1 cellular context compared by ENCODE assay signal in the genomic region with DNA sequence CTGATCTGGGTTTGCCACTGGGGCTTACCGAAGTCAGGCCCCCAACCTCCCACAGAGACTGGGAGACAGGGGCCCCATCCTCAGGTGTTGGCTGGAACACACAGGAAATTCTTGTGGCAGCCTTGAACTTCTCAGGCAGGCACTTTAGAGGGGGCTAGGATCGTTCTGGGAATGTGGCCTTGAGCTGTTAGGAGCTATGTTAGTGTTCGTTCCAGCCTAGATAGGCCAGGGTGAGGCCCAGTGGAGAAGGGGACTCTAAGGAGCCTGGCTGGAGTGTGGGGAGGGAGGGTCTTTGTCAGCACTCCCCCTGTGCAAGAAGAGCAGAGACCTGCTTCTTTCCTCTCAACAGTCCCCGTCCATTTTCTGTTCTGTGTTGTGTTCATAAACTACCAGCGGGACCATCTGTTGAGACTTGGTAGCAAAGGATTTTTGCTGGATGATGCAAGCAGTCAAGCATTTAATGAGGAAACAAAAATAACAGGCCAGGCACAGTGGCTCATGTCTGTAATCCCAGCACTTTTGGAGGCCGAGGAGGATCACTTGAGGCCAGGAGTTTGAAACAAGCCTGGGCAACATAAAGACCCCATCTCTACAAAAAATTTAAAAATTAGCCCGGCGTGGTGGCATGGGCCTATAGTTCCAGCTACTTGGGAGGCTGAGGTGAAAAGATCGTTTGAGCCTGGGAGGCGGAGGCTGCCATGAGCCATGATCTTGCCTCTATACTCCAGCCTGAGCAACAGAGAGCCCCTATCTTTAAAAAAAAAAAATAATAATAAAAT.
A peak's percentile ranks its signal among the peaks of the same experiment; 100 is the strongest.
TF ChIP-seq lines count a peak whose summit lies in the region.

No MANE protein-coding gene starts in this region.

TF ChIP-seq in K562, 482 proteins besides CTCF, POLR2A, EP300 and RAD21 (continued from another document and continues in another):
- TF ChIP-seq REST (CRISPR knock-in tag; IDR thresholded peaks at IDR 0.05; ENCODE audit: low read depth) (peak; percentile 82; the same call in 1 of the 2 replicates), ZNF408 (CRISPR knock-in tag; IDR thresholded peaks at IDR 0.05; ENCODE audit: low read depth) (0 out of 2 replicates have a peak, but pooled peaks have one; percentile 74), MTA2 (IDR thresholded peaks at IDR 0.05; ENCODE audit: low read depth) (no peak), GATAD2B (IDR thresholded peaks at IDR 0.05; ENCODE audit: borderline replicate concordance) (no peak), RAD51 (IDR thresholded peaks at IDR 0.05; ENCODE audit: borderline replicate concordance, low read depth) (no peak), ELF1 (tag; IDR thresholded peaks at IDR 0.05) (no peak), ZNF75A (CRISPR knock-in tag; IDR thresholded peaks at IDR 0.05) (peak; percentile 73; the same call in 1 of the 2 replicates), SIN3A (IDR thresholded peaks at IDR 0.05; ENCODE audit: borderline replicate concordance in 2 of 2, control insufficient read depth in 1 of 2, low read depth in 2 of 2, low read length in 2 of 2) (no peak), ZNF561 (CRISPR knock-in tag; conservative IDR thresholded peaks at IDR 0.05) (no peak), ZNF436 (CRISPR knock-in tag; IDR thresholded peaks at IDR 0.05) (peak; percentile 66), MECOM (CRISPR knock-in tag; IDR thresholded peaks at IDR 0.05) (peak; percentile 84), SIN3B (IDR thresholded peaks at IDR 0.05; ENCODE audit: low read depth) (no peak), ZC3H11A (IDR thresholded peaks at IDR 0.05; ENCODE audit: low read depth, low read length) (peak; percentile 76; the same call in 1 of the 2 replicates), ZNF324 (CRISPR knock-in tag; IDR thresholded peaks at IDR 0.05) (peak; percentile 67), ZNF445 (CRISPR knock-in tag; IDR thresholded peaks at IDR 0.05; ENCODE audit: low read depth) (peak; percentile 60; the same call in 1 of the 2 replicates), GMEB1 (CRISPR knock-in tag; IDR thresholded peaks at IDR 0.05) (peak; percentile 56), OTX1 (CRISPR knock-in tag; IDR thresholded peaks at IDR 0.05) (peak; percentile 74; the same call in 1 of the 2 replicates), WHSC1 (IDR thresholded peaks at IDR 0.05; ENCODE audit: low read length) (peak; percentile 69), ZNF165 (CRISPR knock-in tag; IDR thresholded peaks at IDR 0.05; ENCODE audit: borderline replicate concordance) (peak; percentile 77; the same call in 1 of the 2 replicates), CEBPG (CRISPR knock-in tag; IDR thresholded peaks at IDR 0.05) (no peak), CEBPG (tag; conservative IDR thresholded peaks at IDR 0.05 in 1 of 2, IDR thresholded peaks at IDR 0.05 in 1 of 2) (peak in 1 of 2 experiments; percentile 96; a peak in 2 of 4 replicates), TAL1 (IDR thresholded peaks at IDR 0.05) (no peak), ZNF77 (CRISPR knock-in tag; IDR thresholded peaks at IDR 0.05) (no peak), SMARCE1 (IDR thresholded peaks at IDR 0.05) (no peak), FOXA3 (CRISPR knock-in tag; conservative IDR thresholded peaks at IDR 0.05 in 1 of 2, IDR thresholded peaks at IDR 0.05 in 1 of 2) (peak in 1 of 2 experiments; percentile 53; a peak in 2 of 4 replicates), HIVEP1 (CRISPR knock-in tag; IDR thresholded peaks at IDR 0.05) (peak; percentile 87), SRF (CRISPR knock-in tag; IDR thresholded peaks at IDR 0.05) (peak; percentile 61 to 80; a peak in 2 of 4 replicates), ZNF79 (CRISPR knock-in tag; IDR thresholded peaks at IDR 0.05; ENCODE audit: low read depth) (peak; percentile 72), BRD4 (IDR thresholded peaks at IDR 0.05) (peak; percentile 20; the same call in 1 of the 2 replicates), CBFB (CRISPR knock-in tag; IDR thresholded peaks at IDR 0.05) (no peak), RBBP5 (IDR thresholded peaks at IDR 0.05; ENCODE audit: borderline replicate concordance, insufficient read depth, low read length, poor library complexity, severe bottlenecking) (peak; percentile 75), TAF7 (tag; IDR thresholded peaks at IDR 0.05) (peak; percentile 8), GABPB1 (CRISPR knock-in tag; IDR thresholded peaks at IDR 0.05) (no peak), RFX7 (CRISPR knock-in tag; IDR thresholded peaks at IDR 0.05) (no peak), ETV1 (tag; conservative IDR thresholded peaks at IDR 0.05; ENCODE audit: low read depth) (no peak), HMG20A (CRISPR knock-in tag; conservative IDR thresholded peaks at IDR 0.05) (peak; percentile 65; the same call in 1 of the 2 replicates), IFI16 (CRISPR knock-in tag; IDR thresholded peaks at IDR 0.05) (peak; percentile 85), NCOA4 (IDR thresholded peaks at IDR 0.05; ENCODE audit: partially characterized antibody) (no peak), SMARCA4 (IDR thresholded peaks at IDR 0.05) (no peak), PHB (CRISPR knock-in tag; IDR thresholded peaks at IDR 0.05) (0 out of 2 replicates have a peak, but pooled peaks have one; percentile 33), ZNF184 (CRISPR knock-in tag; IDR thresholded peaks at IDR 0.05) (no peak), MAFK (IDR thresholded peaks at IDR 0.05; ENCODE audit: low read length) (peak; percentile 25; the same call in 1 of the 2 replicates), CREM (IDR thresholded peaks at IDR 0.05; ENCODE audit: low read depth) (no peak), CLOCK (CRISPR knock-in tag; IDR thresholded peaks at IDR 0.05; ENCODE audit: borderline replicate concordance) (0 out of 2 replicates have a peak, but pooled peaks have one; percentile 70), ZNF707 (CRISPR knock-in tag; conservative IDR thresholded peaks at IDR 0.05) (peak; percentile 66), ARID3B (CRISPR knock-in tag; IDR thresholded peaks at IDR 0.05; ENCODE audit: borderline replicate concordance) (0 out of 2 replicates have a peak, but pooled peaks have one; percentile 58), U2AF2 (optimal IDR thresholded peaks at IDR 0.05; ENCODE audit: low read depth, low read length) (no peak), FUS (optimal IDR thresholded peaks at IDR 0.05; ENCODE audit: low read depth, low read length) (no peak), SMARCB1 (IDR thresholded peaks at IDR 0.05; ENCODE audit: insufficient read length, low read depth) (no peak)
- TF ChIP-seq, protein P1, sequence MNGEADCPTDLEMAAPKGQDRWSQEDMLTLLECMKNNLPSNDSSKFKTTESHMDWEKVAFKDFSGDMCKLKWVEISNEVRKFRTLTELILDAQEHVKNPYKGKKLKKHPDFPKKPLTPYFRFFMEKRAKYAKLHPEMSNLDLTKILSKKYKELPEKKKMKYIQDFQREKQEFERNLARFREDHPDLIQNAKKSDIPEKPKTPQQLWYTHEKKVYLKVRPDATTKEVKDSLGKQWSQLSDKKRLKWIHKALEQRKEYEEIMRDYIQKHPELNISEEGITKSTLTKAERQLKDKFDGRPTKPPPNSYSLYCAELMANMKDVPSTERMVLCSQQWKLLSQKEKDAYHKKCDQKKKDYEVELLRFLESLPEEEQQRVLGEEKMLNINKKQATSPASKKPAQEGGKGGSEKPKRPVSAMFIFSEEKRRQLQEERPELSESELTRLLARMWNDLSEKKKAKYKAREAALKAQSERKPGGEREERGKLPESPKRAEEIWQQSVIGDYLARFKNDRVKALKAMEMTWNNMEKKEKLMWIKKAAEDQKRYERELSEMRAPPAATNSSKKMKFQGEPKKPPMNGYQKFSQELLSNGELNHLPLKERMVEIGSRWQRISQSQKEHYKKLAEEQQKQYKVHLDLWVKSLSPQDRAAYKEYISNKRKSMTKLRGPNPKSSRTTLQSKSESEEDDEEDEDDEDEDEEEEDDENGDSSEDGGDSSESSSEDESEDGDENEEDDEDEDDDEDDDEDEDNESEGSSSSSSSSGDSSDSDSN (IDR thresholded peaks at IDR 0.05; ENCODE audit: borderline replicate concordance in 1 of 2, low read depth in 2 of 2, low read length in 2 of 2) = no peak
- TF ChIP-seq, protein P2, sequence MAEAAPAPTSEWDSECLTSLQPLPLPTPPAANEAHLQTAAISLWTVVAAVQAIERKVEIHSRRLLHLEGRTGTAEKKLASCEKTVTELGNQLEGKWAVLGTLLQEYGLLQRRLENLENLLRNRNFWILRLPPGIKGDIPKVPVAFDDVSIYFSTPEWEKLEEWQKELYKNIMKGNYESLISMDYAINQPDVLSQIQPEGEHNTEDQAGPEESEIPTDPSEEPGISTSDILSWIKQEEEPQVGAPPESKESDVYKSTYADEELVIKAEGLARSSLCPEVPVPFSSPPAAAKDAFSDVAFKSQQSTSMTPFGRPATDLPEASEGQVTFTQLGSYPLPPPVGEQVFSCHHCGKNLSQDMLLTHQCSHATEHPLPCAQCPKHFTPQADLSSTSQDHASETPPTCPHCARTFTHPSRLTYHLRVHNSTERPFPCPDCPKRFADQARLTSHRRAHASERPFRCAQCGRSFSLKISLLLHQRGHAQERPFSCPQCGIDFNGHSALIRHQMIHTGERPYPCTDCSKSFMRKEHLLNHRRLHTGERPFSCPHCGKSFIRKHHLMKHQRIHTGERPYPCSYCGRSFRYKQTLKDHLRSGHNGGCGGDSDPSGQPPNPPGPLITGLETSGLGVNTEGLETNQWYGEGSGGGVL (CRISPR knock-in tag; IDR thresholded peaks at IDR 0.05) = peak; percentile 80
- TF ChIP-seq, protein P3, sequence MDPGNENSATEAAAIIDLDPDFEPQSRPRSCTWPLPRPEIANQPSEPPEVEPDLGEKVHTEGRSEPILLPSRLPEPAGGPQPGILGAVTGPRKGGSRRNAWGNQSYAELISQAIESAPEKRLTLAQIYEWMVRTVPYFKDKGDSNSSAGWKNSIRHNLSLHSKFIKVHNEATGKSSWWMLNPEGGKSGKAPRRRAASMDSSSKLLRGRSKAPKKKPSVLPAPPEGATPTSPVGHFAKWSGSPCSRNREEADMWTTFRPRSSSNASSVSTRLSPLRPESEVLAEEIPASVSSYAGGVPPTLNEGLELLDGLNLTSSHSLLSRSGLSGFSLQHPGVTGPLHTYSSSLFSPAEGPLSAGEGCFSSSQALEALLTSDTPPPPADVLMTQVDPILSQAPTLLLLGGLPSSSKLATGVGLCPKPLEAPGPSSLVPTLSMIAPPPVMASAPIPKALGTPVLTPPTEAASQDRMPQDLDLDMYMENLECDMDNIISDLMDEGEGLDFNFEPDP (CRISPR knock-in tag; IDR thresholded peaks at IDR 0.05) = 0 out of 2 replicates have a peak, but pooled peaks have one; percentile 86
